ENCODE assay signal across 13 cellular contexts in genomic region chr6:72238900-72239299, GRCh38.
"Had no signal": no experiment of that assay in that cellular context is flagged by ENCODE, and none has a peak within 500 bp of the region (broad histone marks: within the 10 kb centered on the region; RNA-seq: fewer than 3 reads in every experiment).

No MANE protein-coding gene starts in this region.

- H3K4me1 ChIP-seq: lower lobe of right lung had no signal

- H3K27ac ChIP-seq: cardiac muscle cell, lower lobe of right lung had no signal

- DNase-seq: activated CD4-positive, alpha-beta T cell treated with anti-CD3 and anti-CD28 coated beads, Interleukin-2, amount 10 ng/mL, durations not matched to agents 7 days and 5 days; activated CD4-positive, CD25-positive, alpha-beta regulatory T cell; activated naive CD4-positive, alpha-beta T cell treated with anti-CD3 and anti-CD28 coated beads, Interleukin-2, amount 10 ng/mL, durations not matched to agents 7 days and 5 days; cortex of kidney; effector memory CD4-positive, alpha-beta T cell; immature natural killer cell; left cardiac atrium; lower lobe of right lung; naive B cell; right cardiac atrium; stimulated activated CD4-positive, alpha-beta T cell treated with anti-CD3 and anti-CD28 coated beads, Interleukin-1b, Interleukin-23, amount 100 ng/mL, for 48 hours; stimulated activated naive CD4-positive, alpha-beta T cell had no signal

- H3K36me3 ChIP-seq: cardiac muscle cell, lower lobe of right lung had no signal

- H3K27me3 ChIP-seq: cardiac muscle cell had no signal

- H3K9me3 ChIP-seq: lower lobe of right lung had no signal

- H3K4me3 ChIP-seq: cardiac muscle cell, lower lobe of right lung had no signal
